In the genomic region with DNA sequence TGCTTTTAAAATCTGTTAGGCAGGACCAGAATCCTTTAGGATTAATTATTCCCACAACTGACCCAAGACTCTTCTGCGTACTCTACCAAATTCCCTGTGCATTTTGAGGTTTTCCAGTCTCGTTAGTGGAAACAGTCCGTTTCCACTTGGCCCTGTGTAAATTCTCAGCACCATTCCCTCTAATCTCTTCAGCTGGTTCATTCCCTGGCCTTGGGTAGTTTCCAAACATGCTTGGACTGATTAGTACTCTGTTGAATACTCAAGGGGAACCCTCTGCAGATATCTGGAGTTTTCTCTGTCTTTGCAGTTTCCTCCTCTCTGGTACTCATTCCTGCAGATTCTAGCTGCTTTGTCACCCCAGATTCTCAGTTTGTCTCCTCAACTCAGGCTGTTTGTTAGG, we compare ENCODE assay signal across 1 cellular context.
TF ChIP-seq lines count a peak whose summit lies in the region.

No MANE protein-coding gene starts in this region.

TF ChIP-seq in GM23338, 12 proteins besides CTCF, POLR2A, EP300 and RAD21 (continued from another document):
- no peak for TF ChIP-seq ZNF462 (CRISPR knock-in tag; IDR thresholded peaks at IDR 0.05)
